20 cellular contexts compared by ENCODE assay signal in the genomic region with DNA sequence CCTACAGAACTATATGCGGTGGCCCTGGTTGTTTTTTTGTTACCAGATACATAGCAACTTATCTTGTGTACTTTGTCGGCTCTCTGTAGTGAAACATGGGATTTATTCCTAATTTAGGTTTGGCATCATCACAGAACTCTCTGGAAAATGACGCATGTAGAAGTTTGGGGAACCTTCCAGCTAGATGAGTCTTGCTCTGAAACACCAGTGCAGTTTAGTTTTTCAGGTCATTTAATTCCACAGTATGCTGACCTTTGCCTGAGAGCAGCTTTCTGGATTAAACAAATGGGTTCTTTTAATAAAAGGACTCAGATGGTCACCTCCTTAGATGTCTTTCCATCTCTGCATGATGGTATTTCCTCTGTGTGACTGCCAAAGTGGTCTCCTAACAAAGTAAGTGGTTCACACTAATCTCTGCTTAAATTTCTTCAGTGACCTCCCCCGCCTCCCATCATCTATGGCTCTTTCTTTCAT. TPM values are rescaled to one million over a fixed set of nuclear protein-coding genes. Genes with fewer than 3 reads are reported as not detected.
DNase-seq lines count a peak whose midpoint lies in the region; FAIRE-seq and TF ChIP-seq lines count a peak whose summit lies in the region.
"Had no signal": no experiment of that assay in that cellular context is flagged by ENCODE, and none has a peak within 500 bp of the region (broad histone marks: within the 10 kb centered on the region; RNA-seq: fewer than 3 reads in every experiment).

No MANE protein-coding gene starts in this region.

- WGBS in small intestine, 3 donors, result 76 to 94% (median 88%) methylated on average over 4 of the region's 4 CpGs
- WGBS in endodermal cell (ENCODE audit: insufficient coverage in 1 of 2, insufficient read length in 1 of 2), 2 experiments, result 90 to 92% methylated on average over 2 to 4 of the region's 4 CpGs

- DNase-seq in NCI-H748 (lab: John Stamatoyannopoulos, UW; ENCODE audit: unreplicated experiment), result peak; percentile 62
- DNase-seq in NCI-H748 treated with DMSO at 0.1 percent for 48 hours (lab: John Stamatoyannopoulos, UW), result no peak
- peak; percentile 12 for DNase-seq in fibroblast of the conjunctiva (ENCODE audit: low read depth)
- DNase-seq in stromal cell of bone marrow (ENCODE audit: low read depth), result peak; percentile 89
- no peak for DNase-seq in DMS114 treated with DMSO at 0.1 percent for 48 hours (lab: John Stamatoyannopoulos, UW; ENCODE audit: unreplicated experiment)
- DNase-seq in small intestine, result no peak
- no peak for DNase-seq in endodermal cell
- DNase-seq: activated CD4-positive, alpha-beta T cell treated with anti-CD3 and anti-CD28 coated beads for 36 hours; adrenal gland; CD4-positive, alpha-beta memory T cell; glutamatergic neuron; NCI-H446 treated with DMSO at 0.1 percent for 48 hours; SK-N-SH; T1000; tibial artery had no signal

- TF ChIP-seq CTCF in VCaP (conservative IDR thresholded peaks at IDR 0.05) (no peak), endodermal cell (conservative IDR thresholded peaks at IDR 0.05) (no peak)

- H3K9me3 ChIP-seq in small intestine (ENCODE audit: control insufficient read depth, low read depth) (no peaks in the 10 kb centered on the region), endodermal cell (ENCODE audit: control insufficient read depth, low read length) (no peaks in the 10 kb centered on the region)
- H3K9me3 ChIP-seq: adrenal gland, SK-N-SH, tibial artery had no signal

- no peak overlapping the region for H3K9ac ChIP-seq in endodermal cell (ENCODE audit: extremely low read depth, low read length, poor library complexity, severe bottlenecking)
- H3K9ac ChIP-seq: SK-N-SH had no signal

- H3K27ac ChIP-seq in VCaP (peak overlapping the region; percentile 74), small intestine (ENCODE audit: low read depth in 1 of 2, low read length in 1 of 2) (no peak overlapping the region), endodermal cell (ENCODE audit: low read depth, low read length) (no peak overlapping the region)
- H3K27ac ChIP-seq: adrenal gland, tibial artery had no signal

- no peak overlapping the region for H3K4me3 Mint-ChIP-seq in endodermal cell
- H3K4me3 Mint-ChIP-seq: activated CD4-positive, alpha-beta T cell treated with anti-CD3 and anti-CD28 coated beads for 36 hours; CD4-positive, alpha-beta memory T cell; neural crest cell; stimulated activated memory B cell treated with anti-CD40 and anti-IgM and Interleukin-4, amounts not matched to agents 10 μg/mL and 1 μg/mL and 100 μg/mL, for 72 hours had no signal

- no peak overlapping the region for H3K27ac Mint-ChIP-seq in endodermal cell
- H3K27ac Mint-ChIP-seq: activated CD4-positive, alpha-beta T cell treated with anti-CD3 and anti-CD28 coated beads for 36 hours; CD4-positive, alpha-beta memory T cell; stimulated activated memory B cell treated with anti-CD40 and anti-IgM and Interleukin-4, amounts not matched to agents 10 μg/mL and 1 μg/mL and 100 μg/mL, for 72 hours had no signal

- H3K27me3 ChIP-seq in small intestine (ENCODE audit: control insufficient read depth in 2 of 2, insufficient read depth in 2 of 2, low read length in 2 of 2) (no peaks in the 10 kb centered on the region), endodermal cell (ENCODE audit: control insufficient read depth, insufficient read depth, low read length, poor library complexity, severe bottlenecking) (no peaks in the 10 kb centered on the region)
- H3K27me3 ChIP-seq: adrenal gland, tibial artery had no signal

- no peaks in the 10 kb centered on the region for H3K36me3 Mint-ChIP-seq in endodermal cell (ENCODE audit: low read depth)
- H3K36me3 Mint-ChIP-seq: CD4-positive, alpha-beta memory T cell; stimulated activated memory B cell treated with anti-CD40 and anti-IgM and Interleukin-4, amounts not matched to agents 10 μg/mL and 1 μg/mL and 100 μg/mL, for 72 hours had no signal

- H3K9me3 Mint-ChIP-seq in endodermal cell, result no peaks in the 10 kb centered on the region
- H3K9me3 Mint-ChIP-seq: CD4-positive, alpha-beta memory T cell; neural crest cell; stimulated activated memory B cell treated with anti-CD40 and anti-IgM and Interleukin-4, amounts not matched to agents 10 μg/mL and 1 μg/mL and 100 μg/mL, for 72 hours had no signal

- H3K4me1 ChIP-seq in small intestine (ENCODE audit: control insufficient read depth in 2 of 2, insufficient read depth in 1 of 2, low read depth in 1 of 2, low read length in 1 of 2) (no peaks in the 10 kb centered on the region), endodermal cell (ENCODE audit: control insufficient read depth, insufficient read depth, low read length) (peaks cover 12% of the 10 kb centered on the region)
- H3K4me1 ChIP-seq: adrenal gland, tibial artery had no signal

- H3K4me3 ChIP-seq in small intestine (ENCODE audit: low read depth in 1 of 2, low read length in 2 of 2) (no peak overlapping the region), endodermal cell (ENCODE audit: low read length) (no peak overlapping the region)
- H3K4me3 ChIP-seq: adrenal gland, tibial artery had no signal

- no peak for FAIRE-seq in small intestine (lab: Jason Lieb, UNC)
- FAIRE-seq: GM19239 had no signal

- peaks cover 50% of the 10 kb centered on the region for H3K4me1 Mint-ChIP-seq in endodermal cell
- H3K4me1 Mint-ChIP-seq: activated CD4-positive, alpha-beta T cell treated with anti-CD3 and anti-CD28 coated beads for 36 hours had no signal

- no peaks in the 10 kb centered on the region for H3K27me3 Mint-ChIP-seq in endodermal cell (ENCODE audit: insufficient read depth)
- H3K27me3 Mint-ChIP-seq: activated CD4-positive, alpha-beta T cell treated with anti-CD3 and anti-CD28 coated beads for 36 hours; stimulated activated memory B cell treated with anti-CD40 and anti-IgM and Interleukin-4, amounts not matched to agents 10 μg/mL and 1 μg/mL and 100 μg/mL, for 72 hours had no signal

- H3K36me3 ChIP-seq in small intestine (ENCODE audit: control insufficient read depth in 2 of 2, insufficient read depth in 2 of 2, low read length in 2 of 2) (no peaks in the 10 kb centered on the region), endodermal cell (ENCODE audit: control insufficient read depth, insufficient read depth, low read length) (no peaks in the 10 kb centered on the region)
- H3K36me3 ChIP-seq: adrenal gland, tibial artery had no signal

RNA-seq across cellular contexts. Expression of gene MYO3B, which starts 39.9 kb away (rescaled TPM):
- polyA plus RNA-seq in small intestine, result under 1 TPM in 1 of 3 donors, not detected in 2; 0.03 TPM
- total RNA-seq in endodermal cell, result 10 to 100 TPM in 1 of 2 donors, 1 to 10 TPM in 1; 5.2 to 10.9 TPM
- 1.2 TPM for polyA plus RNA-seq in endodermal cell (2013, experiment 1 of 2)
- polyA plus RNA-seq in endodermal cell (2013, experiment 2 of 2), result 1.1 TPM
- total RNA-seq: CD4-positive, alpha-beta memory T cell; mesenteric fat pad; neural crest cell had no signal
- polyA plus RNA-seq: CD4-positive, alpha-beta memory T cell; SK-N-SH had no signal

Comparison
In these comparisons a context has a peak if more than half of its experiments do, and no peak if none do; other contexts are left out.
1. DNase-seq: peak in NCI-H748 (single experiment), fibroblast of the conjunctiva (single experiment) and stromal cell of bone marrow (single experiment); none in NCI-H748 treated with DMSO at 0.1 percent for 48 hours (single experiment), DMS114 treated with DMSO at 0.1 percent for 48 hours (single experiment), small intestine (single experiment) and endodermal cell (single experiment).